29 cellular contexts compared by ENCODE assay signal in the genomic region with DNA sequence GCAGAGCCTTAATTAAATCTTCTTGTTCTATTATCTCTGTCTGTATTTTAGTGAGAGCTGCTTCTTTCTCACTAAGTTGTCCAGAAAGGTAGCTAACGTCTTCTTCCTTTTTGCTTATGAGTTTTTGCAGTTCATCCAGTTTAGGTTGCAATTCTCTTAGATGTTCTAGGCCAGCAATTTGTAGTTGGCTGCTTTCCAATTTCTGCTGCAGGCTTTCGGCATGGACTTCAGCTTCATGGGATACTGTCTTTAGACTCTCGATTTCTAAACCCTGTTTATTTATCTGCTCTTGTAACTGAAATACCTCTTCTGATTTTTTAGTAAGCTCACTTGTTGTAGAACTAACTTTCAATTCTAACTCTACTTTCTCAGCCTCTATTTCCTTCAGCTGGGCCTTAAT. TPM values are rescaled to one million over a fixed set of nuclear protein-coding genes. Genes with fewer than 3 reads are reported as not detected.
"Had no signal": no experiment of that assay in that cellular context is flagged by ENCODE, and none has a peak within 500 bp of the region (broad histone marks: within the 10 kb centered on the region; RNA-seq: fewer than 3 reads in every experiment).

No MANE protein-coding gene starts in this region.

- H3K4me1 ChIP-seq: left lung, right lobe of liver, stomach, tibial artery, upper lobe of right lung had no signal

- H3K4me3 ChIP-seq: hepatocyte, left lung, lung, mucosa of descending colon, ovary, right atrium auricular region, right lobe of liver, smooth muscle cell, stomach, thoracic aorta, tibial artery, upper lobe of right lung had no signal

- H3K9me3 Mint-ChIP-seq: memory B cell; natural killer cell treated with Interleukin-12 subunit alpha and Interleukin-12 subunit beta and Interleukin-15 and Interleukin-18, amount 100 ng/mL, for 72 hours; stimulated activated naive B cell treated with anti-CD40 and anti-IgM and Interleukin-4, amounts not matched to agents 10 μg/mL and 1 μg/mL and 100 μg/mL, for 72 hours had no signal

- H3K27ac Mint-ChIP-seq: memory B cell; naive thymus-derived CD4-positive, alpha-beta T cell; natural killer cell treated with Interleukin-12 subunit alpha and Interleukin-12 subunit beta and Interleukin-15 and Interleukin-18, amount 100 ng/mL, for 72 hours; stimulated activated naive B cell treated with anti-CD40 and anti-IgM and Interleukin-4, amounts not matched to agents 10 μg/mL and 1 μg/mL and 100 μg/mL, for 72 hours had no signal

- H3K79me2 ChIP-seq: hepatocyte had no signal

- H3K27ac ChIP-seq: hepatocyte, left lung, ovary, right atrium auricular region, right lobe of liver, stomach, thoracic aorta, tibial artery, upper lobe of right lung had no signal

- H2AFZ ChIP-seq: hepatocyte had no signal

- H3K4me3 Mint-ChIP-seq: memory B cell; naive thymus-derived CD4-positive, alpha-beta T cell; natural killer cell treated with Interleukin-12 subunit alpha and Interleukin-12 subunit beta and Interleukin-15 and Interleukin-18, amount 100 ng/mL, for 72 hours; stimulated activated naive B cell treated with anti-CD40 and anti-IgM and Interleukin-4, amounts not matched to agents 10 μg/mL and 1 μg/mL and 100 μg/mL, for 72 hours had no signal

- ATAC-seq: left colon; left lung; mucosa of descending colon; naive thymus-derived CD4-positive, alpha-beta T cell; natural killer cell treated with Interleukin-12 subunit alpha and Interleukin-12 subunit beta and Interleukin-15 and Interleukin-18, amount 100 ng/mL, for 72 hours; right lobe of liver; stimulated activated naive B cell treated with anti-CD40 and anti-IgM and Interleukin-4, amounts not matched to agents 10 μg/mL and 1 μg/mL and 100 μg/mL, for 72 hours; stimulated activated naive CD8-positive, alpha-beta T cell treated with anti-CD3 and anti-CD28 coated beads, Interleukin-15, Interleukin-2, amounts not matched to agents 100 U/mL and 50 U/mL, for 24 hours; upper lobe of right lung had no signal

- H3K27me3 ChIP-seq: hepatocyte, left lung, ovary, right atrium auricular region, right lobe of liver, stomach, tibial artery, upper lobe of right lung had no signal

- H3K36me3 ChIP-seq: ovary had no signal

- DNase-seq: kidney; left colon; left lung; midbrain; mucosa of descending colon; naive thymus-derived CD4-positive, alpha-beta T cell; ovary; right lobe of liver; stimulated activated CD4-positive, alpha-beta T cell treated with anti-CD3 and anti-CD28 coated beads, Interleukin-1b, Interleukin-23, amount 100 ng/mL, for 48 hours; stimulated activated CD4-positive, alpha-beta T cell treated with anti-CD3 and anti-CD28 coated beads, Interleukin-2, amount 100 ng/mL, for 48 hours; stimulated activated CD4-positive, alpha-beta T cell treated with anti-CD3 and anti-CD28 coated beads, Interleukin-4, amount 100 ng/mL, for 4 hours; stimulated activated CD8-positive, alpha-beta memory T cell treated with anti-CD3 and anti-CD28 coated beads, Interleukin-4, amount 100 ng/mL, for 48 hours; stimulated activated naive B cell treated with anti-CD40 and anti-IgM and Interleukin-4, amounts not matched to agents 10 μg/mL and 1 μg/mL and 100 μg/mL, for 72 hours; stimulated activated naive CD8-positive, alpha-beta T cell treated with anti-CD3 and anti-CD28 coated beads, Interleukin-15, Interleukin-2, amounts not matched to agents 100 U/mL and 50 U/mL, for 24 hours; stomach; tibial artery; trophoblast cell; upper lobe of right lung had no signal

- FAIRE-seq: islet of Langerhans, kidney, urothelium cell line had no signal

- H3K9me3 ChIP-seq: left lung, mucosa of descending colon, ovary, right atrium auricular region, right lobe of liver, stomach, thoracic aorta, tibial artery, upper lobe of right lung had no signal

- H3K27me3 Mint-ChIP-seq: memory B cell; naive thymus-derived CD4-positive, alpha-beta T cell; natural killer cell treated with Interleukin-12 subunit alpha and Interleukin-12 subunit beta and Interleukin-15 and Interleukin-18, amount 100 ng/mL, for 72 hours; progenitor cell of endocrine pancreas; stimulated activated naive B cell treated with anti-CD40 and anti-IgM and Interleukin-4, amounts not matched to agents 10 μg/mL and 1 μg/mL and 100 μg/mL, for 72 hours had no signal

- H3K4me2 ChIP-seq: hepatocyte, smooth muscle cell had no signal

RNA-seq across cellular contexts. Expression of gene HCLS1, which starts 35.5 kb away (rescaled TPM):
- total RNA-seq: myocyte had no signal
- polyA plus RNA-seq: hepatocyte had no signal
